In the genomic region with DNA sequence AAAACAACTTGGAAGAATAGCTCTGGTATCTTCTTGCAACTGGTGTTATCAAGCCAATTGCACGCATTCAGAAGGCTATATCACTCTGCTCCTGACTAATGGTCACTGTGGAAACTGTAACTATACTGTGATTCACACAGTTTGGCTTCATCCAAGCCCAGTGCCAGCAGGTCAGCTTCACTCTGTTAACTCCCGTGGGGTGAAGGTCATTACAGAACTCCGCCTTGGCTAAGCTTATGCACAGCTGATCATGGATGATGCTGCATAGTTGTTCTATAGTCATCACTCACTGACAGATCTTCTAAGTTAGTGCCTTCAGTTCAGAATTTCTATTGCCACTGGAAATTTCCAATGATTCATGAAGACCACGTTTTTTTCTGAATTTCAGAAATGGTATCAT, we compare ENCODE assay signal across 21 cellular contexts.
DNase-seq lines count a peak whose midpoint lies in the region; ATAC-seq and TF ChIP-seq lines count a peak whose summit lies in the region.
"Had no signal": no experiment of that assay in that cellular context is flagged by ENCODE, and none has a peak within 500 bp of the region (broad histone marks: within the 10 kb centered on the region; RNA-seq: fewer than 3 reads in every experiment).

No MANE protein-coding gene starts in this region.

- no peak for ATAC-seq in right cardiac atrium
- no peak for ATAC-seq in upper lobe of left lung (ENCODE audit: low FRiP score in 2 of 2)
- ATAC-seq: A549; stimulated activated naive CD8-positive, alpha-beta T cell treated with anti-CD3 and anti-CD28 coated beads, Interleukin-15, amount 100 ng/mL, for 72 hours; upper lobe of right lung had no signal

- TF ChIP-seq EP300 in upper lobe of left lung (IDR thresholded peaks at IDR 0.05): no peak

- no peaks in the 10 kb centered on the region for H3K36me3 ChIP-seq in upper lobe of left lung
- H3K36me3 ChIP-seq: SJSA1, upper lobe of right lung had no signal

- 61% methylated on average over 4 of the region's 4 CpGs for WGBS in right cardiac atrium
- 72 to 83% methylated on average over 4 of the region's 4 CpGs for WGBS in upper lobe of left lung, 2 donors

- TF ChIP-seq CTCF in upper lobe of left lung (IDR thresholded peaks at IDR 0.05): no peak

- peak; percentile 4 for DNase-seq in AG08396 (ENCODE audit: low spot score)
- peak; percentile 39 for DNase-seq in HS-5 (ENCODE audit: low read depth)
- peak; percentile 11 for DNase-seq in astrocyte of the hippocampus (ENCODE audit: low read depth, low spot score)
- peak; percentile 56 for DNase-seq in iris pigment epithelial cell (ENCODE audit: low read depth)
- DNase-seq in right cardiac atrium: no peak
- no peak for DNase-seq in stimulated activated naive CD4-positive, alpha-beta T cell treated with Interleukin-2 at 50 U/mL for 16 hours (lab: John Stamatoyannopoulos, UW)
- DNase-seq in upper lobe of left lung: no peak
- DNase-seq in NCI-H187 (lab: John Stamatoyannopoulos, UW): no peak
- DNase-seq: activated CD4-positive, alpha-beta T cell treated with anti-CD3 and anti-CD28 coated beads for 48 hours; activated CD8-positive, alpha-beta memory T cell treated with anti-CD3 and anti-CD28 coated beads, Interleukin-2, amount 50 U/mL, for 4 hours; activated gamma-delta T cell treated with Interleukin-2 at 50 U/mL for 16 hours; aorta; erythroblast; left cardiac atrium; NCI-H2107; NCI-H526; stimulated activated naive CD8-positive, alpha-beta T cell treated with anti-CD3 and anti-CD28 coated beads, Interleukin-15, amount 100 ng/mL, for 72 hours; upper lobe of right lung had no signal

- no peaks in the 10 kb centered on the region for H3K27me3 ChIP-seq in right cardiac atrium (ENCODE audit: control insufficient read depth, insufficient read depth)
- H3K27me3 ChIP-seq in upper lobe of left lung: no peaks in the 10 kb centered on the region
- H3K27me3 ChIP-seq: SJSA1, upper lobe of right lung had no signal

- H3K9me3 ChIP-seq in right cardiac atrium (ENCODE audit: control insufficient read depth, low read length) (no peaks in the 10 kb centered on the region), upper lobe of left lung (peaks cover 0 to 5% (median 0%) of the 10 kb centered on the region in 4 donors)
- H3K9me3 ChIP-seq: A549, SJSA1, upper lobe of right lung had no signal

- intact Hi-C loops in right cardiac atrium (cut with DNase I): no loop called here

- TF ChIP-seq POLR2A in upper lobe of left lung (IDR thresholded peaks at IDR 0.05): no peak

- H3K4me3 ChIP-seq in right cardiac atrium (ENCODE audit: low read length) (no peak overlapping the region), upper lobe of left lung (no peak overlapping the region)
- H3K4me3 ChIP-seq: A549, coronary artery, SJSA1, upper lobe of right lung had no signal

- H3K27ac ChIP-seq in right cardiac atrium (ENCODE audit: low read length): no peak overlapping the region
- no peak overlapping the region for H3K27ac ChIP-seq in upper lobe of left lung
- H3K27ac ChIP-seq: A549, coronary artery, SJSA1, upper lobe of right lung had no signal

- no peaks in the 10 kb centered on the region for H3K4me1 ChIP-seq in right cardiac atrium (ENCODE audit: control insufficient read depth, insufficient read depth, low read length)
- H3K4me1 ChIP-seq in upper lobe of left lung: no peaks in the 10 kb centered on the region
- H3K4me1 ChIP-seq: A549, SJSA1, upper lobe of right lung had no signal

Comparison
In these comparisons a context has a peak if more than half of its experiments do, and no peak if none do; other contexts are left out.
1. DNase-seq: peak in AG08396 (single experiment), HS-5 (single experiment), astrocyte of the hippocampus (single experiment) and iris pigment epithelial cell (single experiment); none in right cardiac atrium (0 of 3), stimulated activated naive CD4-positive, alpha-beta T cell treated with Interleukin-2 at 50 U/mL for 16 hours (single experiment), upper lobe of left lung (0 of 2) and NCI-H187 (0 of 2).